In genomic region chr1:206506405-206506802, GRCh38 we compare ENCODE assay signal across 9 cellular contexts. TPM values are rescaled to one million over a fixed set of nuclear protein-coding genes. Genes with fewer than 3 reads are reported as not detected.
DNase-seq lines count a peak whose midpoint lies in the region; ATAC-seq and TF ChIP-seq lines count a peak whose summit lies in the region.
"Had no signal": no experiment of that assay in that cellular context is flagged by ENCODE, and none has a peak within 500 bp of the region (broad histone marks: within the 10 kb centered on the region; RNA-seq: fewer than 3 reads in every experiment).

No MANE protein-coding gene starts in this region.

- BruUV-seq in PC-9 (replicated peaks; lab: Mats Ljungman, UMichigan): TSS peak; percentile 30

- TF ChIP-seq EP300 in esophagus muscularis mucosa (IDR thresholded peaks at IDR 0.05): no peak

- H3K9me3 ChIP-seq in PC-9 (ENCODE audit: insufficient read depth, low read depth): no peaks in the 10 kb centered on the region
- no peaks in the 10 kb centered on the region for H3K9me3 ChIP-seq in esophagus muscularis mucosa
- H3K9me3 ChIP-seq in psoas muscle: no peaks in the 10 kb centered on the region

- no peaks in the 10 kb centered on the region for H3K9me2 ChIP-seq in PC-9 (ENCODE audit: insufficient read depth)

- H3K36me3 ChIP-seq in PC-9 (ENCODE audit: low read depth) (no peaks in the 10 kb centered on the region), esophagus muscularis mucosa (no peaks in the 10 kb centered on the region), psoas muscle (ENCODE audit: insufficient read depth in 1 of 2, low read depth in 1 of 2) (no peaks in the 10 kb centered on the region)

- peak overlapping the region; percentile 76; the same call in 1 of the 2 replicates for H3K4me3 ChIP-seq in GM12864 (ENCODE audit: low read depth, low read length)
- no peak overlapping the region for H3K4me3 ChIP-seq in PC-9
- peak overlapping the region; percentile 63 to 75 (median 69) for H3K4me3 ChIP-seq in esophagus muscularis mucosa
- peak overlapping the region; percentile 73 for H3K4me3 ChIP-seq in psoas muscle

- WGBS in esophagus muscularis mucosa: 86% methylated on average over 8 of the region's 8 CpGs
- WGBS in psoas muscle, 3 donors: 78 to 86% (median 80%) methylated on average over 8 of the region's 8 CpGs

- CTCF ChIA-PET in PC-9 (lab: Charles Lee): interaction anchor here (2.5 kb wide), 1 partner anchor 78 kb away, joined by 13 read pairs; no protein-coding TSS in a partner anchor

- H3K27ac ChIP-seq in PC-9 (no peak overlapping the region), esophagus muscularis mucosa (replicated peaks in 1 of 4) (no peak overlapping the region), psoas muscle (no peak overlapping the region)

- TF ChIP-seq CTCF in GM12864 (IDR thresholded peaks at IDR 0.05; ENCODE audit: low read depth, low read length, missing control alignments): no peak
- no peak for TF ChIP-seq CTCF in PC-9 (conservative IDR thresholded peaks at IDR 0.05)
- no peak for TF ChIP-seq CTCF in esophagus muscularis mucosa (IDR thresholded peaks at IDR 0.05)
- no peak for TF ChIP-seq CTCF in psoas muscle (IDR thresholded peaks at IDR 0.05)

- intact Hi-C loops in PC-9 (cut with micrococcal nuclease; ENCODE audit: unreplicated experiment): no loop called here
- intact Hi-C loops in esophagus muscularis mucosa (cut with DNase I): no loop called here
- intact Hi-C loops in psoas muscle (cut with DNase I): no loop called here

- peaks cover 19% of the 10 kb centered on the region for H3F3A ChIP-seq in PC-9 (ENCODE audit: insufficient read depth, low read depth)

- no peaks in the 10 kb centered on the region for H4K20me1 ChIP-seq in PC-9 (ENCODE audit: insufficient read depth)

- no peak for ATAC-seq in psoas muscle
- ATAC-seq in GM18505 (IDR thresholded peaks at IDR 0.05; ENCODE audit: unreplicated experiment): no peak
- no peak for ATAC-seq in HG02938 (IDR thresholded peaks at IDR 0.05; ENCODE audit: unreplicated experiment)

- peaks cover 8% of the 10 kb centered on the region for H3K79me2 ChIP-seq in PC-9 (ENCODE audit: low read depth)

- TF ChIP-seq POLR2A in esophagus muscularis mucosa (IDR thresholded peaks at IDR 0.05; ENCODE audit: low read depth) (no peak), GM18505 (IDR thresholded peaks at IDR 0.05; ENCODE audit: borderline replicate concordance, extremely low read depth, insufficient read depth, insufficient read length) (no peak)

- DNase-seq in GM12864 (ENCODE audit: low read depth) (no peak), PC-9 (no peak), esophagus muscularis mucosa (ENCODE audit: extremely low spot score) (no peak), psoas muscle (no peak), MV-4-11 (lab: John Stamatoyannopoulos, UW) (no peak), dedifferentiated amniotic fluid mesenchymal stem cell (ENCODE audit: extremely low spot score) (no peak)
- DNase-seq: small intestine had no signal

- no peaks in the 10 kb centered on the region for H3K27me3 ChIP-seq in PC-9 (ENCODE audit: insufficient read depth, low read depth)
- peaks cover 0 to 41% (median 5%) of the 10 kb centered on the region in 4 donors for H3K27me3 ChIP-seq in esophagus muscularis mucosa
- H3K27me3 ChIP-seq in psoas muscle (ENCODE audit: insufficient read depth in 3 of 3, low read length in 2 of 3): peaks cover 0 to 26% (median 10%) of the 10 kb centered on the region in 3 donors

- H3K4me1 ChIP-seq in PC-9 (replicated peaks; ENCODE audit: insufficient read depth): peaks cover 63% of the 10 kb centered on the region
- peaks cover 18 to 55% (median 48%) of the 10 kb centered on the region in 4 donors for H3K4me1 ChIP-seq in esophagus muscularis mucosa
- peaks cover 15% of the 10 kb centered on the region for H3K4me1 ChIP-seq in psoas muscle

- H2AFZ ChIP-seq in PC-9: no peak overlapping the region

- POLR2A ChIA-PET in PC-9 (lab: Charles Lee; ENCODE audit: unreplicated experiment): interaction anchor here (0.7 kb wide), 1 partner anchor 14 kb away, joined by 6 read pairs; no protein-coding TSS in a partner anchor

- H3K4me2 ChIP-seq in PC-9: no peak overlapping the region

RNA-seq across cellular contexts. Expression of gene RASSF5, which starts 0.9 kb away (rescaled TPM):
- 12.4 and 17.6 TPM in 2 replicates for total RNA-seq in PC-9 (2021)
- total RNA-seq in esophagus muscularis mucosa: 10 to 100 TPM in 3 of 4 donors, 1 to 10 TPM in 1; 6.6 to 23.0 (median 10.5) TPM
- 10 to 100 TPM in 1 of 4 donors, 1 to 10 TPM in 3; 1.5 to 14.6 (median 5.1) TPM for total RNA-seq in psoas muscle
- polyA plus RNA-seq in psoas muscle: 1 to 10 TPM; 1.1 to 2.8 (median 1.5) TPM

RNA-seq across cellular contexts. Expression of gene IKBKE, which starts 36.1 kb away (rescaled TPM):
- total RNA-seq in PC-9 (2021): 12.5 and 12.6 TPM in 2 replicates
- 1 to 10 TPM; 1.4 to 2.5 (median 2.3) TPM for total RNA-seq in esophagus muscularis mucosa
- total RNA-seq in psoas muscle: under 1 TPM; 0.44 to 0.89 (median 0.58) TPM
- polyA plus RNA-seq in psoas muscle: under 1 TPM; 0.14 to 0.32 (median 0.27) TPM
